ENCODE assay signal across 10 cellular contexts in genomic region chr11:46676436-46677158, GRCh38. TPM values are rescaled to one million over a fixed set of nuclear protein-coding genes. Genes with fewer than 3 reads are reported as not detected.
DNase-seq lines count a peak whose midpoint lies in the region; ATAC-seq and TF ChIP-seq lines count a peak whose summit lies in the region.
"Had no signal": no experiment of that assay in that cellular context is flagged by ENCODE, and none has a peak within 500 bp of the region (broad histone marks: within the 10 kb centered on the region; RNA-seq: fewer than 3 reads in every experiment).

No MANE protein-coding gene starts in this region.

- peaks cover 22% of the 10 kb centered on the region for H3K4me1 Mint-ChIP-seq in chondrocyte (ENCODE audit: low read depth)
- peaks cover 38 to 66% (median 60%) of the 10 kb centered on the region in 7 donors for H3K4me1 Mint-ChIP-seq in naive thymus-derived CD4-positive, alpha-beta T cell

- POLR2A ChIA-PET in naive thymus-derived CD4-positive, alpha-beta T cell (lab: Charles Lee): interaction anchor here (0.6 to 10.8 kb wide), 2 partner anchors 21 to 1998 kb away, joined by 3 to 135 read pairs; partner anchors contain the start of genes ARHGAP1 and ZNF408

- H3K4me3 ChIP-seq in BLaER1 treated with 17β-estradiol and CSF1 and Interleukin-3, amounts not matched to agents 10 nM and 100 nM: peak overlapping the region in 5 of 10 experiments; percentile 4 to 41 (median 20); a peak in 8 of 20 replicates
- no peak overlapping the region for H3K4me3 ChIP-seq in naive thymus-derived CD4-positive, alpha-beta T cell (ENCODE audit: low read length)
- H3K4me3 ChIP-seq in foreskin fibroblast (ENCODE audit: low read depth in 1 of 2, low read length in 2 of 2): no peak overlapping the region

- peaks cover 22% of the 10 kb centered on the region for H3K36me3 Mint-ChIP-seq in chondrocyte (ENCODE audit: low read depth)
- H3K36me3 Mint-ChIP-seq in naive thymus-derived CD4-positive, alpha-beta T cell: peaks cover 5 to 40% (median 22%) of the 10 kb centered on the region in 5 donors

- ATAC-seq in naive thymus-derived CD4-positive, alpha-beta T cell: peak; percentile 72

- intact Hi-C loops in naive thymus-derived CD4-positive, alpha-beta T cell (cut with micrococcal nuclease): loop anchor here in 1 of 2 donors (10.0 kb wide), 1 partner anchor 292 kb away; the partner anchor contains the start of gene MDK

- peak overlapping the region; percentile 80 to 98 (median 91) for H3K4me2 ChIP-seq in BLaER1 treated with 17β-estradiol and CSF1 and Interleukin-3, amounts not matched to agents 10 nM and 100 nM

- CTCF ChIA-PET in naive thymus-derived CD4-positive, alpha-beta T cell (lab: Charles Lee): no interaction called here

- no peaks in the 10 kb centered on the region for H3K9me3 ChIP-seq in BLaER1 treated with 17β-estradiol and CSF1 and Interleukin-3, amounts not matched to agents 10 nM and 100 nM (replicated peaks in 1 of 11)
- H3K9me3 ChIP-seq in naive thymus-derived CD4-positive, alpha-beta T cell (ENCODE audit: control insufficient read depth in 2 of 3, low read length in 3 of 3): no peaks in the 10 kb centered on the region

- DNase-seq in MV-4-11 (lab: John Stamatoyannopoulos, UW) (peak; percentile 73), chondrocyte (ENCODE audit: low spot score) (peak; percentile 43), hippocampal formation (lab: John Stamatoyannopoulos, UW) (no peak), NCI-H1048 (lab: John Stamatoyannopoulos, UW) (no peak), foreskin fibroblast (no peak), NCI-H2227 treated with DMSO at 0.1 percent for 48 hours (lab: John Stamatoyannopoulos, UW) (no peak)
- DNase-seq in naive thymus-derived CD4-positive, alpha-beta T cell: no peak
- DNase-seq: DMS79 treated with DMSO at 0.1 percent for 48 hours, NCI-H1105 treated with DMSO at 0.1 percent for 48 hours had no signal

- no peaks in the 10 kb centered on the region; a peak in 1 of 22 replicates for H3K27me3 ChIP-seq in BLaER1 treated with 17β-estradiol and CSF1 and Interleukin-3, amounts not matched to agents 10 nM and 100 nM
- H3K27me3 ChIP-seq in naive thymus-derived CD4-positive, alpha-beta T cell (ENCODE audit: control insufficient read depth in 2 of 2, insufficient read depth in 2 of 2, low read length in 2 of 2): no peaks in the 10 kb centered on the region

- H3K9me3 Mint-ChIP-seq in chondrocyte (ENCODE audit: low read depth): no peaks in the 10 kb centered on the region
- H3K9me3 Mint-ChIP-seq in naive thymus-derived CD4-positive, alpha-beta T cell: no peaks in the 10 kb centered on the region

- no peak overlapping the region for H3K4me3 Mint-ChIP-seq in chondrocyte (ENCODE audit: unreplicated experiment)
- H3K4me3 Mint-ChIP-seq in naive thymus-derived CD4-positive, alpha-beta T cell: peak overlapping the region in 8 of 10 donors; percentile 7 to 51 (median 38)

- H3K4me1 ChIP-seq in BLaER1 treated with 17β-estradiol and CSF1 and Interleukin-3, amounts not matched to agents 10 nM and 100 nM: peaks cover 70 to 82% (median 78%) of the 10 kb centered on the region in 10 experiments
- H3K4me1 ChIP-seq in naive thymus-derived CD4-positive, alpha-beta T cell (ENCODE audit: control insufficient read depth in 2 of 2, insufficient read depth in 2 of 2, low read length in 2 of 2): peaks cover 39 to 58% of the 10 kb centered on the region in 2 donors

- H3K36me3 ChIP-seq in BLaER1 treated with 17β-estradiol and CSF1 and Interleukin-3, amounts not matched to agents 10 nM and 100 nM: peaks cover 45 to 75% (median 52%) of the 10 kb centered on the region in 11 experiments
- H3K36me3 ChIP-seq in naive thymus-derived CD4-positive, alpha-beta T cell (ENCODE audit: control insufficient read depth in 2 of 3, insufficient read depth in 3 of 3, low read length in 3 of 3): peaks cover 0 to 52% (median 13%) of the 10 kb centered on the region in 3 experiments

- peak overlapping the region; percentile 17 to 98 (median 93); a peak in 21 of 22 replicates for H3K9ac ChIP-seq in BLaER1 treated with 17β-estradiol and CSF1 and Interleukin-3, amounts not matched to agents 10 nM and 100 nM

- H3K27ac Mint-ChIP-seq in chondrocyte (ENCODE audit: unreplicated experiment): peak overlapping the region; percentile 23
- peak overlapping the region; percentile 9 to 95 (median 72) for H3K27ac Mint-ChIP-seq in naive thymus-derived CD4-positive, alpha-beta T cell

- no peak for TF ChIP-seq CTCF in chondrocyte (IDR thresholded peaks at IDR 0.05)
- TF ChIP-seq CTCF in foreskin fibroblast (IDR thresholded peaks at IDR 0.05; ENCODE audit: low read depth, low read length): no peak

- no peaks in the 10 kb centered on the region for H4K20me1 ChIP-seq in BLaER1 treated with 17β-estradiol and CSF1 and Interleukin-3, amounts not matched to agents 10 nM and 100 nM

- H3K27ac ChIP-seq in BLaER1 treated with 17β-estradiol and CSF1 and Interleukin-3, amounts not matched to agents 10 nM and 100 nM: peak overlapping the region; percentile 92 to 100 (median 99)
- no peak overlapping the region for H3K27ac ChIP-seq in naive thymus-derived CD4-positive, alpha-beta T cell (ENCODE audit: low read depth, low read length)

- no peaks in the 10 kb centered on the region for H3K27me3 Mint-ChIP-seq in chondrocyte (ENCODE audit: low read depth)
- no peaks in the 10 kb centered on the region for H3K27me3 Mint-ChIP-seq in naive thymus-derived CD4-positive, alpha-beta T cell

RNA-seq across cellular contexts. Expression of gene ARHGAP1, which starts 23.8 kb away (rescaled TPM):
- total RNA-seq in chondrocyte: 109 to 163 TPM (median 155 TPM) in 3 replicates
- total RNA-seq in naive thymus-derived CD4-positive, alpha-beta T cell: 10 to 100 TPM; 44.6 to 82.5 (median 64.6) TPM
- polyA plus RNA-seq in naive thymus-derived CD4-positive, alpha-beta T cell: 10 to 100 TPM; 44.2 to 69.9 TPM

RNA-seq across cellular contexts. Expression of gene ZNF408, which starts 24.2 kb away (rescaled TPM):
- total RNA-seq in chondrocyte: 12.3 to 15.5 TPM (median 14.6 TPM) in 3 replicates
- total RNA-seq in naive thymus-derived CD4-positive, alpha-beta T cell: 10 to 100 TPM in 4 of 5 experiments, 1 to 10 TPM in 1; 7.8 to 20.0 (median 16.6) TPM
- polyA plus RNA-seq in naive thymus-derived CD4-positive, alpha-beta T cell: 10 to 100 TPM in 1 of 2 donors, 1 to 10 TPM in 1; 7.0 to 14.1 TPM

RNA-seq across cellular contexts. Expression of gene F2, which starts 42.4 kb away (rescaled TPM):
- total RNA-seq in chondrocyte: 0.25 TPM in 1 of 3 replicates, not detected in the others
- total RNA-seq in naive thymus-derived CD4-positive, alpha-beta T cell: under 1 TPM in 1 of 5 experiments, not detected in 4; 0.15 TPM
- polyA plus RNA-seq in naive thymus-derived CD4-positive, alpha-beta T cell: not detected

RNA-seq across cellular contexts. Expression of gene ATG13, which starts 59.2 kb away (rescaled TPM):
- 60.6 to 76.0 TPM (median 67.1 TPM) in 3 replicates for total RNA-seq in chondrocyte
- 100 to 1,000 TPM in 2 of 5 experiments, 10 to 100 TPM in 3; 70.0 to 114 (median 96.8) TPM for total RNA-seq in naive thymus-derived CD4-positive, alpha-beta T cell
- 10 to 100 TPM; 75.9 to 77.5 TPM for polyA plus RNA-seq in naive thymus-derived CD4-positive, alpha-beta T cell

RNA-seq across cellular contexts. Expression of gene HARBI1, which starts 59.6 kb away (rescaled TPM):
- 4.3 to 7.3 TPM (median 5.3 TPM) in 3 replicates for total RNA-seq in chondrocyte
- total RNA-seq in naive thymus-derived CD4-positive, alpha-beta T cell: 10 to 100 TPM in 2 of 5 experiments, 1 to 10 TPM in 3; 5.8 to 18.1 (median 8.0) TPM
- polyA plus RNA-seq in naive thymus-derived CD4-positive, alpha-beta T cell: 1 to 10 TPM; 2.9 to 7.5 TPM

Comparison
In these comparisons a context has a peak if more than half of its experiments do, and no peak if none do; other contexts are left out.
1. DNase-seq: peak in MV-4-11 (single experiment) and chondrocyte (single experiment); none in naive thymus-derived CD4-positive, alpha-beta T cell (0 of 9), hippocampal formation (0 of 2), NCI-H1048 (single experiment), foreskin fibroblast (0 of 2) and NCI-H2227 treated with DMSO at 0.1 percent for 48 hours (single experiment).